In genomic region chr17:67557052-67557845, GRCh38 we compare ENCODE assay signal across 24 cellular contexts.
DNase-seq lines count a peak whose midpoint lies in the region; ATAC-seq and TF ChIP-seq lines count a peak whose summit lies in the region.
"Had no signal": no experiment of that assay in that cellular context is flagged by ENCODE, and none has a peak within 500 bp of the region (broad histone marks: within the 10 kb centered on the region; RNA-seq: fewer than 3 reads in every experiment).

No MANE protein-coding gene starts in this region.

- CTCF ChIA-PET in WTC11 (lab: Charles Lee): interaction anchor here (1.5 kb wide), 1 partner anchor 45 kb away, joined by 6 read pairs; no protein-coding TSS in a partner anchor
- CTCF ChIA-PET in activated CD8-positive, alpha-beta T cell treated with anti-CD3 and anti-CD28 coated beads, Interleukin-2, amount 10 ng/mL, durations not matched to agents 7 days and 5 days (lab: Charles Lee): no interaction called here

- peaks cover 14% of the 10 kb centered on the region for H3K36me3 Mint-ChIP-seq in WTC11
- H3K36me3 Mint-ChIP-seq in endodermal cell (ENCODE audit: low read depth): peaks cover 29% of the 10 kb centered on the region
- H3K36me3 Mint-ChIP-seq in activated CD8-positive, alpha-beta T cell treated with anti-CD3 and anti-CD28 coated beads, Interleukin-2, amount 10 ng/mL, durations not matched to agents 7 days and 5 days (ENCODE audit: low read depth): peaks cover 41% of the 10 kb centered on the region

- H3K36me3 ChIP-seq in endodermal cell (ENCODE audit: control insufficient read depth, insufficient read depth, low read length): peaks cover 5% of the 10 kb centered on the region
- no peaks in the 10 kb centered on the region for H3K36me3 ChIP-seq in sigmoid colon
- H3K36me3 ChIP-seq: lower lobe of right lung, thoracic aorta, vagina had no signal

- H3K4me3 Mint-ChIP-seq in WTC11 (no peak overlapping the region), endodermal cell (no peak overlapping the region)
- H3K4me3 Mint-ChIP-seq in activated CD8-positive, alpha-beta T cell treated with anti-CD3 and anti-CD28 coated beads, Interleukin-2, amount 10 ng/mL, durations not matched to agents 7 days and 5 days: no peak overlapping the region
- H3K4me3 Mint-ChIP-seq: activated naive CD8-positive, alpha-beta T cell treated with anti-CD3 and anti-CD28 coated beads for 36 hours; T-helper 1 cell treated with Interleukin-12 subunit alpha and Interleukin-12 subunit beta and Interleukin-4 antibody, amounts not matched to agents 30 μg/mL and 1 μg/mL, for 36 hours had no signal

- WGBS in endodermal cell (ENCODE audit: insufficient coverage in 1 of 2, insufficient read length in 1 of 2), 2 experiments: 91 to 94% methylated on average over 11 of the region's 11 CpGs
- 93 to 95% methylated on average over 11 of the region's 11 CpGs for WGBS in sigmoid colon, 2 donors

- no peak for TF ChIP-seq EP300 in sigmoid colon (IDR thresholded peaks at IDR 0.05)

- H3K4me1 ChIP-seq in endodermal cell (ENCODE audit: control insufficient read depth, insufficient read depth, low read length) (no peaks in the 10 kb centered on the region), sigmoid colon (no peaks in the 10 kb centered on the region)
- H3K4me1 ChIP-seq: lower lobe of right lung, vagina had no signal

- H3K27ac Mint-ChIP-seq in WTC11: peak overlapping the region; percentile 38; the same call in 1 of the 2 replicates
- peak overlapping the region; percentile 4 for H3K27ac Mint-ChIP-seq in endodermal cell
- H3K27ac Mint-ChIP-seq in activated CD8-positive, alpha-beta T cell treated with anti-CD3 and anti-CD28 coated beads, Interleukin-2, amount 10 ng/mL, durations not matched to agents 7 days and 5 days: no peak overlapping the region
- H3K27ac Mint-ChIP-seq: activated naive CD8-positive, alpha-beta T cell treated with anti-CD3 and anti-CD28 coated beads for 36 hours; T-helper 1 cell treated with Interleukin-12 subunit alpha and Interleukin-12 subunit beta and Interleukin-4 antibody, amounts not matched to agents 30 μg/mL and 1 μg/mL, for 36 hours had no signal

- H3K4me1 Mint-ChIP-seq in WTC11 (peaks cover 5% of the 10 kb centered on the region), endodermal cell (peaks cover 16% of the 10 kb centered on the region)
- no peaks in the 10 kb centered on the region for H3K4me1 Mint-ChIP-seq in activated CD8-positive, alpha-beta T cell treated with anti-CD3 and anti-CD28 coated beads, Interleukin-2, amount 10 ng/mL, durations not matched to agents 7 days and 5 days (ENCODE audit: low read depth)

- ATAC-seq in WTC11: no peak
- ATAC-seq in activated CD8-positive, alpha-beta T cell treated with anti-CD3 and anti-CD28 coated beads, Interleukin-2, amount 10 ng/mL, durations not matched to agents 7 days and 5 days: no peak
- ATAC-seq: GM12878, lower lobe of right lung, sciatic nerve had no signal

- H3K9me3 ChIP-seq in endodermal cell (ENCODE audit: control insufficient read depth, low read length): no peaks in the 10 kb centered on the region
- no peaks in the 10 kb centered on the region for H3K9me3 ChIP-seq in sigmoid colon
- H3K9me3 ChIP-seq: lower lobe of right lung, thoracic aorta, vagina had no signal

- H3K4me3 ChIP-seq in endodermal cell (ENCODE audit: low read length): no peak overlapping the region
- H3K4me3 ChIP-seq in sigmoid colon: no peak overlapping the region
- H3K4me3 ChIP-seq: GM12878, lower lobe of right lung, SK-N-MC, thoracic aorta, vagina had no signal

- POLR2A ChIA-PET in WTC11 (lab: Charles Lee): no interaction called here
- POLR2A ChIA-PET in activated CD8-positive, alpha-beta T cell treated with anti-CD3 and anti-CD28 coated beads, Interleukin-2, amount 10 ng/mL, durations not matched to agents 7 days and 5 days (lab: Charles Lee): no interaction called here

- no peak overlapping the region for H3K27ac ChIP-seq in endodermal cell (ENCODE audit: low read depth, low read length)
- no peak overlapping the region for H3K27ac ChIP-seq in sigmoid colon
- H3K27ac ChIP-seq: lower lobe of right lung, SK-N-MC, thoracic aorta, vagina had no signal

- H3K9me3 Mint-ChIP-seq in WTC11: peaks cover 5% of the 10 kb centered on the region
- peaks cover 5% of the 10 kb centered on the region for H3K9me3 Mint-ChIP-seq in endodermal cell
- H3K9me3 Mint-ChIP-seq in activated CD8-positive, alpha-beta T cell treated with anti-CD3 and anti-CD28 coated beads, Interleukin-2, amount 10 ng/mL, durations not matched to agents 7 days and 5 days (ENCODE audit: insufficient read depth): no peaks in the 10 kb centered on the region

- TF ChIP-seq POLR2A in sigmoid colon (IDR thresholded peaks at IDR 0.05): no peak

- H3K27me3 ChIP-seq in endodermal cell (ENCODE audit: control insufficient read depth, insufficient read depth, low read length, poor library complexity, severe bottlenecking): no peaks in the 10 kb centered on the region
- H3K27me3 ChIP-seq in sigmoid colon: no peaks in the 10 kb centered on the region
- H3K27me3 ChIP-seq: vagina had no signal

- intact Hi-C loops in sigmoid colon (cut with DNase I): no loop called here

- H3K27me3 Mint-ChIP-seq in WTC11 (ENCODE audit: low read depth) (no peaks in the 10 kb centered on the region), endodermal cell (ENCODE audit: insufficient read depth) (no peaks in the 10 kb centered on the region)
- H3K27me3 Mint-ChIP-seq in activated CD8-positive, alpha-beta T cell treated with anti-CD3 and anti-CD28 coated beads, Interleukin-2, amount 10 ng/mL, durations not matched to agents 7 days and 5 days (ENCODE audit: low read depth): no peaks in the 10 kb centered on the region
- H3K27me3 Mint-ChIP-seq: activated naive CD8-positive, alpha-beta T cell treated with anti-CD3 and anti-CD28 coated beads for 36 hours had no signal

- no peak overlapping the region for H3K9ac ChIP-seq in endodermal cell (ENCODE audit: extremely low read depth, low read length, poor library complexity, severe bottlenecking)

- TF ChIP-seq CTCF in WTC11 (IDR thresholded peaks at IDR 0.05) (no peak), endodermal cell (conservative IDR thresholded peaks at IDR 0.05) (no peak), sigmoid colon (IDR thresholded peaks at IDR 0.05) (no peak)

- DNase-seq in activated CD8-positive, alpha-beta memory T cell treated with anti-CD3 and anti-CD28 coated beads, Interleukin-2, amount 50 U/mL, for 48 hours: peak; percentile 35
- DNase-seq in activated CD8-positive, alpha-beta memory T cell treated with anti-CD3 and anti-CD28 coated beads, Interleukin-2, amount 50 U/mL, for 4 hours: no peak
- no peak for DNase-seq in WTC11 (ENCODE audit: low spot score)
- peak; percentile 38 for DNase-seq in endodermal cell
- DNase-seq in sigmoid colon: peak; percentile 38
- no peak for DNase-seq in activated CD8-positive, alpha-beta T cell treated with anti-CD3 and anti-CD28 coated beads, Interleukin-2, amount 10 ng/mL, durations not matched to agents 7 days and 5 days
- DNase-seq in NOMO-1 (lab: John Stamatoyannopoulos, UW; ENCODE audit: unreplicated experiment in 2 of 2): no peak
- DNase-seq in activated naive CD4-positive, alpha-beta T cell treated with Interleukin-2 at 50 U/mL for 16 hours: no peak
- DNase-seq: activated naive CD8-positive, alpha-beta T cell treated with anti-CD3 and anti-CD28 coated beads for 36 hours; DMS 273 treated with DMSO at 0.1 percent for 48 hours; EL; glutamatergic neuron; Kasumi-1; lower lobe of right lung; MV-4-11; NCI-H146; NCI-H446 treated with DMSO at 0.1 percent for 48 hours; stimulated activated naive CD4-positive, alpha-beta T cell treated with Interleukin-2 at 50 U/mL for 16 hours had no signal

TF ChIP-seq in WTC11, 78 proteins besides CTCF, POLR2A, EP300 and RAD21 (continues in another document):
- TF ChIP-seq ZNF317 (CRISPR knock-in tag; IDR thresholded peaks at IDR 0.05; ENCODE audit: borderline replicate concordance, low read depth) (no peak), ESRRA (CRISPR knock-in tag; IDR thresholded peaks at IDR 0.05; ENCODE audit: borderline replicate concordance) (no peak), ZNF532 (CRISPR knock-in tag; IDR thresholded peaks at IDR 0.05; ENCODE audit: borderline replicate concordance) (no peak), PRRX2 (CRISPR knock-in tag; IDR thresholded peaks at IDR 0.05) (no peak), ZNF138 (CRISPR knock-in tag; conservative IDR thresholded peaks at IDR 0.05) (no peak), ETV6 (CRISPR knock-in tag; IDR thresholded peaks at IDR 0.05) (no peak)

Comparison
In these comparisons a context has a peak if more than half of its experiments do, and no peak if none do; other contexts are left out.
1. DNase-seq: peak in activated CD8-positive, alpha-beta memory T cell treated with anti-CD3 and anti-CD28 coated beads, Interleukin-2, amount 50 U/mL, for 48 hours (single experiment), endodermal cell (single experiment) and sigmoid colon (single experiment); none in activated CD8-positive, alpha-beta memory T cell treated with anti-CD3 and anti-CD28 coated beads, Interleukin-2, amount 50 U/mL, for 4 hours (single experiment), WTC11 (single experiment), activated CD8-positive, alpha-beta T cell treated with anti-CD3 and anti-CD28 coated beads, Interleukin-2, amount 10 ng/mL, durations not matched to agents 7 days and 5 days (single experiment), NOMO-1 (0 of 2) and activated naive CD4-positive, alpha-beta T cell treated with Interleukin-2 at 50 U/mL for 16 hours (single experiment).